ENCODE assay signal across 13 cellular contexts in the genomic region with DNA sequence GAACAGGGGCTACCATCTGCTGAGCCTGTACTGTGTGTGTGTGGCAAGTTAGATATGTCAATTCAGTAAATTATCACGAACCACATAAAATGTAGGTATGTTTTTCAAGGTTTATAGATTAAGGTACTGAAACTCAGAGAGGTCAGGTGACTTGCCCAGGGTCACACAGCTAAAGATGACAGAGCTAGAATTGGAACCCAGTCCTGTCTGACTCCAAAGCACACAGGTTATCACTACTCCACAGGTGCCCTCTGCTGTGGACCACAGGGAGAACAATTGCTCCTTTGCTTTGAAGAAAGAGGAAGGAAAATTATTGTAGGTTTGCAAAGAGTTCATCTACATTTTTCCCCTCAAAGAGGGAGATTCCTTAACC.
DNase-seq lines count a peak whose midpoint lies in the region; ATAC-seq and TF ChIP-seq lines count a peak whose summit lies in the region.
"Had no signal": no experiment of that assay in that cellular context is flagged by ENCODE, and none has a peak within 500 bp of the region (broad histone marks: within the 10 kb centered on the region; RNA-seq: fewer than 3 reads in every experiment).

No MANE protein-coding gene starts in this region.

- TF ChIP-seq CTCF in 22Rv1 (IDR thresholded peaks at IDR 0.05) (no peak), brain microvascular endothelial cell (IDR thresholded peaks at IDR 0.05; ENCODE audit: low read depth, low read length, missing control alignments) (no peak), mesothelial cell of epicardium (IDR thresholded peaks at IDR 0.05; ENCODE audit: unreplicated experiment) (no peak)

- no peaks in the 10 kb centered on the region for H3K27me3 Mint-ChIP-seq in mesothelial cell of epicardium (ENCODE audit: low read depth)
- peaks cover 30 to 60% (median 39%) of the 10 kb centered on the region in 5 donors for H3K27me3 Mint-ChIP-seq in naive thymus-derived CD8-positive, alpha-beta T cell

- no peaks in the 10 kb centered on the region for H3K36me3 ChIP-seq in brain microvascular endothelial cell (replicated peaks)
- H3K36me3 ChIP-seq: neural progenitor cell had no signal

- no peaks in the 10 kb centered on the region for H3K9me3 Mint-ChIP-seq in mesothelial cell of epicardium
- H3K9me3 Mint-ChIP-seq in naive thymus-derived CD8-positive, alpha-beta T cell = peaks cover 0 to 7% (median 0%) of the 10 kb centered on the region in 9 donors
- H3K9me3 Mint-ChIP-seq: central memory CD8-positive, alpha-beta T cell; neural progenitor cell had no signal

- POLR2A ChIA-PET in naive thymus-derived CD8-positive, alpha-beta T cell (lab: Charles Lee) = no interaction called here

- in situ Hi-C loops in brain microvascular endothelial cell (cut with HindIII; ENCODE audit: low pct_ligation_motif_present, low sequenced_read_pairs) = no loop called here

- peak overlapping the region; percentile 34 for H3K4me3 ChIP-seq in brain microvascular endothelial cell (ENCODE audit: low read depth, low read length)
- H3K4me3 ChIP-seq: neural progenitor cell had no signal

- H3K27me3 ChIP-seq in brain microvascular endothelial cell (replicated peaks) = no peaks in the 10 kb centered on the region
- H3K27me3 ChIP-seq: neural progenitor cell had no signal

- H3K27ac ChIP-seq in 22Rv1 (peak overlapping the region; percentile 54), brain microvascular endothelial cell (peak overlapping the region; percentile 79)
- H3K27ac ChIP-seq: neural progenitor cell had no signal

- no peaks in the 10 kb centered on the region for H3K36me3 Mint-ChIP-seq in mesothelial cell of epicardium
- no peaks in the 10 kb centered on the region for H3K36me3 Mint-ChIP-seq in naive thymus-derived CD8-positive, alpha-beta T cell
- H3K36me3 Mint-ChIP-seq: neural progenitor cell had no signal

- peaks cover 32% of the 10 kb centered on the region for H3K4me1 Mint-ChIP-seq in mesothelial cell of epicardium
- H3K4me1 Mint-ChIP-seq in naive thymus-derived CD8-positive, alpha-beta T cell = peaks cover 0 to 2% (median 0%) of the 10 kb centered on the region in 4 donors

- peak overlapping the region; percentile 43 for H3K4me3 Mint-ChIP-seq in mesothelial cell of epicardium
- no peak overlapping the region for H3K4me3 Mint-ChIP-seq in naive thymus-derived CD8-positive, alpha-beta T cell
- H3K4me3 Mint-ChIP-seq: central memory CD8-positive, alpha-beta T cell had no signal

- DNase-seq in NCI-H1694 (lab: John Stamatoyannopoulos, UW) (peak; percentile 47), brain microvascular endothelial cell (no peak), mesothelial cell of epicardium (ENCODE audit: low spot score in 2 of 2, unreplicated experiment in 2 of 2) (no peak), NCI-H345 (lab: John Stamatoyannopoulos, UW) (no peak), EL (no peak), CD1c-positive myeloid dendritic cell (ENCODE audit: extremely low spot score) (no peak)
- no peak for DNase-seq in naive thymus-derived CD8-positive, alpha-beta T cell
- DNase-seq: activated CD4-positive, alpha-beta T cell treated with anti-CD3 and anti-CD28 coated beads for 4 hours; NCI-H1092; NCI-H774 had no signal

- ATAC-seq in naive thymus-derived CD8-positive, alpha-beta T cell = no peak

- H3K27ac Mint-ChIP-seq in mesothelial cell of epicardium = no peak overlapping the region
- H3K27ac Mint-ChIP-seq in naive thymus-derived CD8-positive, alpha-beta T cell = no peak overlapping the region
